In genomic region chr11:85664561-85665481, GRCh38 we compare ENCODE assay signal across 1 cellular context.
TF ChIP-seq lines count a peak whose summit lies in the region.

A gene with protein sequence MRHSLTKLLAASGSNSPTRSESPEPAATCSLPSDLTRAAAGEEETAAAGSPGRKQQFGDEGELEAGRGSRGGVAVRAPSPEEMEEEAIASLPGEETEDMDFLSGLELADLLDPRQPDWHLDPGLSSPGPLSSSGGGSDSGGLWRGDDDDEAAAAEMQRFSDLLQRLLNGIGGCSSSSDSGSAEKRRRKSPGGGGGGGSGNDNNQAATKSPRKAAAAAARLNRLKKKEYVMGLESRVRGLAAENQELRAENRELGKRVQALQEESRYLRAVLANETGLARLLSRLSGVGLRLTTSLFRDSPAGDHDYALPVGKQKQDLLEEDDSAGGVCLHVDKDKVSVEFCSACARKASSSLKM (minus strand): TSS chr11:85665129. CDS start chr11:85664875, 254 bp downstream.

TF ChIP-seq in HEK293, 187 proteins besides CTCF, POLR2A, EP300 and RAD21 (continued from another document and continues in another):
- TF ChIP-seq ZBTB21 (tag by site-specific recombination; IDR thresholded peaks at IDR 0.05): peak; percentile 84
- no peak for TF ChIP-seq ZNF791 (tag by site-specific recombination; IDR thresholded peaks at IDR 0.05)
- no peak for TF ChIP-seq ZNF169 (tag by site-specific recombination; IDR thresholded peaks at IDR 0.05)
- TF ChIP-seq, protein P1, sequence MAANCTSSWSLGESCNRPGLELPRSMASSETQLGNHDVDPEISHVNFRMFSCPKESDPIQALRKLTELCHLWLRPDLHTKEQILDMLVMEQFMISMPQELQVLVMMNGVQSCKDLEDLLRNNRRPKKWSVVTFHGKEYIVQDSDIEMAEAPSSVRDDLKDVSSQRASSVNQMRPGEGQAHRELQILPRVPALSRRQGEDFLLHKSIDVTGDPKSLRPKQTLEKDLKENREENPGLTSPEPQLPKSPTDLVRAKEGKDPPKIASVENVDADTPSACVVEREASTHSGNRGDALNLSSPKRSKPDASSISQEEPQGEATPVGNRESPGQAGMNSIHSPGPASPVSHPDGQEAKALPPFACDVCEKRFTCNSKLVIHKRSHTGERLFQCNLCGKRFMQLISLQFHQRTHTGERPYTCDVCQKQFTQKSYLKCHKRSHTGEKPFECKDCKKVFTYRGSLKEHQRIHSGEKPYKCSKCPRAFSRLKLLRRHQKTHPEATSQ (tag by site-specific recombination; IDR thresholded peaks at IDR 0.05): 0 out of 2 replicates have a peak, but pooled peaks have one; percentile 60
- TF ChIP-seq ATF2 (tag by site-specific recombination; IDR thresholded peaks at IDR 0.05; ENCODE audit: low read depth): peak; percentile 93
- TF ChIP-seq ZNF596 (tag by site-specific recombination; IDR thresholded peaks at IDR 0.05): no peak
- TF ChIP-seq GLI2 (tag by site-specific recombination; IDR thresholded peaks at IDR 0.05; ENCODE audit: borderline replicate concordance, low read depth): no peak
- peak; percentile 63 for TF ChIP-seq ZNF660 (tag by site-specific recombination; IDR thresholded peaks at IDR 0.05)
- 0 out of 2 replicates have a peak, but pooled peaks have one; percentile 6 for TF ChIP-seq ZNF426 (tag by site-specific recombination; IDR thresholded peaks at IDR 0.05)
- 0 out of 2 replicates have a peak, but pooled peaks have one; percentile 26 for TF ChIP-seq ELK4 (IDR thresholded peaks at IDR 0.05; ENCODE audit: borderline replicate concordance, low read depth, low read length)
- peak; percentile 69 for TF ChIP-seq SP3 (tag by site-specific recombination; IDR thresholded peaks at IDR 0.05)
- peak; percentile 87 for TF ChIP-seq GLIS2 (tag by site-specific recombination; IDR thresholded peaks at IDR 0.05)
- TF ChIP-seq ZNF560 (tag by site-specific recombination; IDR thresholded peaks at IDR 0.05; ENCODE audit: borderline replicate concordance): no peak
- peak; percentile 90 for TF ChIP-seq ZNF335 (tag by site-specific recombination; conservative IDR thresholded peaks at IDR 0.05)
- no peak for TF ChIP-seq GFI1B (tag by site-specific recombination; IDR thresholded peaks at IDR 0.05)
- peak; percentile 72; the same call in 1 of the 2 replicates for TF ChIP-seq KLF16 (tag by site-specific recombination; IDR thresholded peaks at IDR 0.05)
- peak; percentile 79 for TF ChIP-seq SP2 (tag by site-specific recombination; IDR thresholded peaks at IDR 0.05)
- no peak for TF ChIP-seq ZBTB48 (tag by site-specific recombination; IDR thresholded peaks at IDR 0.05)
- no peak for TF ChIP-seq MZF1 (tag by site-specific recombination; IDR thresholded peaks at IDR 0.05; ENCODE audit: borderline replicate concordance)
- peak; percentile 63; the same call in 1 of the 2 replicates for TF ChIP-seq ZNF561 (tag by site-specific recombination; IDR thresholded peaks at IDR 0.05; ENCODE audit: borderline replicate concordance)
- no peak for TF ChIP-seq ZNF248 (tag by site-specific recombination; IDR thresholded peaks at IDR 0.05)
- TF ChIP-seq REST (tag by site-specific recombination; IDR thresholded peaks at IDR 0.05): no peak
- peak; percentile 28; the same call in 1 of the 2 replicates for TF ChIP-seq ZNF394 (tag by site-specific recombination; IDR thresholded peaks at IDR 0.05; ENCODE audit: borderline replicate concordance)
- no peak for TF ChIP-seq ZNF391 (tag by site-specific recombination; IDR thresholded peaks at IDR 0.05; ENCODE audit: borderline replicate concordance, low read depth)
- 0 out of 2 replicates have a peak, but pooled peaks have one; percentile 13 for TF ChIP-seq HIC1 (tag by site-specific recombination; IDR thresholded peaks at IDR 0.05)
- peak; percentile 70 for TF ChIP-seq ZNF76 (tag by site-specific recombination; IDR thresholded peaks at IDR 0.05; ENCODE audit: borderline replicate concordance, low read depth)
- TF ChIP-seq ZNF121 (tag by site-specific recombination; IDR thresholded peaks at IDR 0.05): no peak
- TF ChIP-seq YY1 (tag by site-specific recombination; IDR thresholded peaks at IDR 0.05): peak; percentile 41; the same call in 1 of the 2 replicates
- TF ChIP-seq KLF8 (tag by site-specific recombination; IDR thresholded peaks at IDR 0.05): peak; percentile 88
- TF ChIP-seq KLF1 (tag by site-specific recombination; IDR thresholded peaks at IDR 0.05): peak; percentile 25; the same call in 1 of the 2 replicates
- peak; percentile 93 for TF ChIP-seq ZNF501 (tag by site-specific recombination; IDR thresholded peaks at IDR 0.05)
- 0 out of 2 replicates have a peak, but pooled peaks have one; percentile 56 for TF ChIP-seq ZFP37 (tag by site-specific recombination; IDR thresholded peaks at IDR 0.05)
- 0 out of 2 replicates have a peak, but pooled peaks have one; percentile 15 for TF ChIP-seq ZSCAN30 (tag by site-specific recombination; IDR thresholded peaks at IDR 0.05)
- 0 out of 2 replicates have a peak, but pooled peaks have one; percentile 11 for TF ChIP-seq ZEB2 (tag by site-specific recombination; IDR thresholded peaks at IDR 0.05)
- no peak for TF ChIP-seq ZNF324 (tag by site-specific recombination; IDR thresholded peaks at IDR 0.05)
- no peak for TF ChIP-seq ZNF624 (tag by site-specific recombination; IDR thresholded peaks at IDR 0.05)
- 0 out of 2 replicates have a peak, but pooled peaks have one; percentile 34 for TF ChIP-seq SP7 (tag by site-specific recombination; IDR thresholded peaks at IDR 0.05)
- no peak for TF ChIP-seq ZNF23 (tag by site-specific recombination; IDR thresholded peaks at IDR 0.05; ENCODE audit: borderline replicate concordance)
- 0 out of 2 replicates have a peak, but pooled peaks have one; percentile 64 for TF ChIP-seq BCL11B (tag by site-specific recombination; IDR thresholded peaks at IDR 0.05; ENCODE audit: low read depth)
- TF ChIP-seq ZBTB11 (tag by site-specific recombination; conservative IDR thresholded peaks at IDR 0.05; ENCODE audit: low read depth): peak; percentile 42; the same call in 1 of the 2 replicates
- TF ChIP-seq ZNF416 (tag by site-specific recombination; IDR thresholded peaks at IDR 0.05): no peak
- TF ChIP-seq ZNF629 (tag by site-specific recombination; IDR thresholded peaks at IDR 0.05): peak; percentile 90
- TF ChIP-seq ZNF16 (tag by site-specific recombination; IDR thresholded peaks at IDR 0.05; ENCODE audit: low read depth): no peak
- TF ChIP-seq PRDM10 (tag by site-specific recombination; IDR thresholded peaks at IDR 0.05): 0 out of 2 replicates have a peak, but pooled peaks have one; percentile 11
- no peak; the same call in 1 of the 2 replicates for TF ChIP-seq WT1 (tag by site-specific recombination; IDR thresholded peaks at IDR 0.05)
- TF ChIP-seq KLF9 (tag by site-specific recombination; IDR thresholded peaks at IDR 0.05; ENCODE audit: low read depth): peak; percentile 68
- peak; percentile 46 for TF ChIP-seq GLIS1 (tag by site-specific recombination; IDR thresholded peaks at IDR 0.05)
